ENCODE assay signal across 14 cellular contexts in genomic region chr9:114448706-114449105, GRCh38. TPM values are rescaled to one million over a fixed set of nuclear protein-coding genes. Genes with fewer than 3 reads are reported as not detected.
DNase-seq lines count a peak whose midpoint lies in the region; ATAC-seq and TF ChIP-seq lines count a peak whose summit lies in the region.
"Had no signal": no experiment of that assay in that cellular context is flagged by ENCODE, and none has a peak within 500 bp of the region (broad histone marks: within the 10 kb centered on the region; RNA-seq: fewer than 3 reads in every experiment).

No MANE protein-coding gene starts in this region.

- no peak overlapping the region; the same call in 1 of the 2 replicates for H3K23ac ChIP-seq in IMR-90 (ENCODE audit: low read depth, low read length)

- no peak overlapping the region for H3K56ac ChIP-seq in IMR-90 (ENCODE audit: extremely low read depth, insufficient read depth, low read length)

- CTCF ChIA-PET in IMR-90 (lab: Yijun Ruan, JAX): interaction anchor here (1.1 kb wide), 1 partner anchor 205 kb away, joined by 3 read pairs; no protein-coding TSS in a partner anchor

- 60% methylated on average over 1 of the region's 2 CpGs; no CpG with 5 or more reads in 1 of the 2 experiments for WGBS in IMR-90 (ENCODE audit: extremely low coverage in 2 of 2, insufficient read length in 1 of 2), 2 experiments
- WGBS in esophagus squamous epithelium, 2 donors: 71% methylated on average over 1 of the region's 2 CpGs; no CpG with 5 or more reads in 1 of the 2 donors

- H3K4me3 ChIP-seq in IMR-90 (ENCODE audit: insufficient read depth, low read depth, low read length): no peak overlapping the region
- no peak overlapping the region for H3K4me3 ChIP-seq in esophagus squamous epithelium

- peak; percentile 44 for DNase-seq in DMS79 treated with DMSO at 0.1 percent for 48 hours (lab: John Stamatoyannopoulos, UW)
- peak; percentile 18 for DNase-seq in IMR-90
- peak; percentile 56 for DNase-seq in astrocyte of the hippocampus (ENCODE audit: low read depth, low spot score)
- DNase-seq in myocyte (ENCODE audit: low read depth): peak; percentile 23
- DNase-seq in caudate nucleus (lab: John Stamatoyannopoulos, UW): no peak
- no peak for DNase-seq in NCI-H748 treated with DMSO at 0.1 percent for 48 hours (lab: John Stamatoyannopoulos, UW)
- DNase-seq in LoVo (ENCODE audit: low spot score): no peak
- no peak for DNase-seq in esophagus squamous epithelium (lab: John Stamatoyannopoulos, UW)
- DNase-seq: CD4-positive, alpha-beta T cell; dermis blood vessel endothelial cell; foreskin keratinocyte; NCI-H524 treated with DMSO at 0.1 percent for 48 hours; right cardiac atrium; SIG-M5 had no signal

- dilution Hi-C loops in IMR-90 (cut with HindIII; ENCODE audit: low sequenced_read_pairs, unreplicated experiment): no loop called here

- in situ Hi-C loops in IMR-90 (cut with MboI; ENCODE audit: low sequenced_read_pairs): loop anchor here (25.0 kb wide), 1 partner anchor 1064 kb away; no protein-coding TSS in a partner anchor

- H3K9me3 ChIP-seq in IMR-90 (ENCODE audit: control insufficient read depth, insufficient read depth, low read length): no peaks in the 10 kb centered on the region
- no peaks in the 10 kb centered on the region for H3K9me3 ChIP-seq in esophagus squamous epithelium

- BruUV-seq in IMR-90 (replicated peaks; lab: Mats Ljungman, UMichigan): no TSS peak

- no peak for TF ChIP-seq RAD21 in IMR-90 (IDR thresholded peaks at IDR 0.05; ENCODE audit: low read length)

- no peak overlapping the region for H3K18ac ChIP-seq in IMR-90 (ENCODE audit: low read depth, low read length)

- no peak overlapping the region for H3K4ac ChIP-seq in IMR-90 (ENCODE audit: low read depth, low read length)

- no peak overlapping the region for H4K91ac ChIP-seq in IMR-90 (ENCODE audit: insufficient read depth, low read depth, low read length)

- H3K27ac ChIP-seq in IMR-90 (ENCODE audit: insufficient read depth, low read length) (no peak overlapping the region), caudate nucleus (ENCODE audit: low read depth, low read length) (no peak overlapping the region), esophagus squamous epithelium (no peak overlapping the region)
- H3K27ac ChIP-seq: foreskin keratinocyte had no signal

- no peaks in the 10 kb centered on the region for H3K36me3 ChIP-seq in IMR-90 (ENCODE audit: control insufficient read depth, insufficient read depth, low read length)
- no peaks in the 10 kb centered on the region for H3K36me3 ChIP-seq in esophagus squamous epithelium

- H2BK5ac ChIP-seq in IMR-90 (ENCODE audit: low read depth, low read length, poor library complexity, severe bottlenecking): no peak overlapping the region

- no peak overlapping the region for H2BK120ac ChIP-seq in IMR-90 (ENCODE audit: low read depth, low read length)

- no peak overlapping the region; the same call in none of the 2 replicates for H3K14ac ChIP-seq in IMR-90 (replicated peaks; ENCODE audit: low read depth, low read length)

- H3K9ac ChIP-seq in IMR-90 (ENCODE audit: low read depth, low read length): no peak overlapping the region

- TF ChIP-seq POLR2A in IMR-90 (IDR thresholded peaks at IDR 0.05; ENCODE audit: low read depth, low read length) (no peak), esophagus squamous epithelium (IDR thresholded peaks at IDR 0.05) (no peak)

- no peak for ATAC-seq in IMR-90 (ENCODE audit: low read depth)
- ATAC-seq: foreskin keratinocyte, right cardiac atrium had no signal

- intact Hi-C loops in IMR-90 (cut with micrococcal nuclease): no loop called here
- intact Hi-C loops in esophagus squamous epithelium (cut with DNase I): no loop called here

- no peak for TF ChIP-seq CTCF in IMR-90 (conservative IDR thresholded peaks at IDR 0.05; ENCODE audit: low read depth, low read length)
- TF ChIP-seq CTCF in esophagus squamous epithelium (IDR thresholded peaks at IDR 0.05): no peak

- H3K4me2 ChIP-seq in IMR-90 (ENCODE audit: low read depth, low read length): no peak overlapping the region

- no peak overlapping the region for H4K5ac ChIP-seq in IMR-90 (ENCODE audit: low read depth, low read length)

- no peak overlapping the region for H2AFZ ChIP-seq in IMR-90 (replicated peaks; ENCODE audit: low read length, poor library complexity)

- H4K20me1 ChIP-seq in IMR-90 (ENCODE audit: insufficient read depth, low read length): no peaks in the 10 kb centered on the region

- H2BK15ac ChIP-seq in IMR-90 (ENCODE audit: low read depth, low read length): no peak overlapping the region

- H2BK20ac ChIP-seq in IMR-90 (ENCODE audit: low read depth, low read length): no peak overlapping the region

- H2AK5ac ChIP-seq in IMR-90 (ENCODE audit: low read depth, low read length): no peak overlapping the region

- H3K9me1 ChIP-seq in IMR-90 (ENCODE audit: insufficient read depth, low read length): peaks cover 5% of the 10 kb centered on the region; the same call in 1 of the 2 replicates

- no peak overlapping the region for H4K8ac ChIP-seq in IMR-90 (ENCODE audit: low read depth in 2 of 2, low read length in 2 of 2)

- POLR2A ChIA-PET in IMR-90 (lab: Charles Lee; ENCODE audit: unreplicated experiment): no interaction called here

- H3K4me1 ChIP-seq in IMR-90 (ENCODE audit: control insufficient read depth, insufficient read depth, low read length) (peaks cover 5% of the 10 kb centered on the region; the same call in 1 of the 2 replicates), esophagus squamous epithelium (peaks cover 0 to 25% (median 0%) of the 10 kb centered on the region in 3 donors)
- H3K4me1 ChIP-seq: foreskin keratinocyte had no signal

- H3K79me1 ChIP-seq in IMR-90 (ENCODE audit: low read depth in 1 of 2, low read length in 2 of 2): no peaks in the 10 kb centered on the region; a peak in 1 of 4 replicates

- H3K27me3 ChIP-seq in IMR-90 (ENCODE audit: control insufficient read depth, insufficient read depth, low read length) (peaks cover 8% of the 10 kb centered on the region; the same call in 1 of the 2 replicates), esophagus squamous epithelium (no peaks in the 10 kb centered on the region)
- H3K27me3 ChIP-seq: foreskin keratinocyte had no signal

- H2AK9ac ChIP-seq in IMR-90 (replicated peaks; ENCODE audit: low read depth, low read length, poor library complexity): no peak overlapping the region

TF ChIP-seq in IMR-90, 13 proteins besides CTCF, POLR2A, EP300 and RAD21:
- TF ChIP-seq RFX5 (IDR thresholded peaks at IDR 0.05; ENCODE audit: low read depth, low read length): no peak
- no peak for TF ChIP-seq NFE2L2 (IDR thresholded peaks at IDR 0.05; ENCODE audit: low read depth, low read length)
- no peak for TF ChIP-seq SMC3 (IDR thresholded peaks at IDR 0.05; ENCODE audit: low read depth, low read length)
- no peak for TF ChIP-seq BHLHE40 (IDR thresholded peaks at IDR 0.05; ENCODE audit: low read depth, low read length)
- TF ChIP-seq, protein P1, sequence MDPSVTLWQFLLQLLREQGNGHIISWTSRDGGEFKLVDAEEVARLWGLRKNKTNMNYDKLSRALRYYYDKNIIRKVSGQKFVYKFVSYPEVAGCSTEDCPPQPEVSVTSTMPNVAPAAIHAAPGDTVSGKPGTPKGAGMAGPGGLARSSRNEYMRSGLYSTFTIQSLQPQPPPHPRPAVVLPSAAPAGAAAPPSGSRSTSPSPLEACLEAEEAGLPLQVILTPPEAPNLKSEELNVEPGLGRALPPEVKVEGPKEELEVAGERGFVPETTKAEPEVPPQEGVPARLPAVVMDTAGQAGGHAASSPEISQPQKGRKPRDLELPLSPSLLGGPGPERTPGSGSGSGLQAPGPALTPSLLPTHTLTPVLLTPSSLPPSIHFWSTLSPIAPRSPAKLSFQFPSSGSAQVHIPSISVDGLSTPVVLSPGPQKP (IDR thresholded peaks at IDR 0.05; ENCODE audit: borderline replicate concordance, low read depth, low read length): no peak
- no peak for TF ChIP-seq FOS (IDR thresholded peaks at IDR 0.05; ENCODE audit: low read depth, low read length)
- no peak for TF ChIP-seq CHD1 (IDR thresholded peaks at IDR 0.05; ENCODE audit: low read depth, low read length)
- no peak for TF ChIP-seq MAZ (IDR thresholded peaks at IDR 0.05; ENCODE audit: borderline replicate concordance, low read depth, low read length)
- no peak for TF ChIP-seq CEBPB (IDR thresholded peaks at IDR 0.05; ENCODE audit: low read depth, low read length)
- TF ChIP-seq RCOR1 (IDR thresholded peaks at IDR 0.05; ENCODE audit: insufficient replicate concordance, low read length): no peak
- TF ChIP-seq, protein P2, sequence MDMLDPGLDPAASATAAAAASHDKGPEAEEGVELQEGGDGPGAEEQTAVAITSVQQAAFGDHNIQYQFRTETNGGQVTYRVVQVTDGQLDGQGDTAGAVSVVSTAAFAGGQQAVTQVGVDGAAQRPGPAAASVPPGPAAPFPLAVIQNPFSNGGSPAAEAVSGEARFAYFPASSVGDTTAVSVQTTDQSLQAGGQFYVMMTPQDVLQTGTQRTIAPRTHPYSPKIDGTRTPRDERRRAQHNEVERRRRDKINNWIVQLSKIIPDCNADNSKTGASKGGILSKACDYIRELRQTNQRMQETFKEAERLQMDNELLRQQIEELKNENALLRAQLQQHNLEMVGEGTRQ (IDR thresholded peaks at IDR 0.05; ENCODE audit: low read depth, low read length): no peak
- no peak for TF ChIP-seq MXI1 (IDR thresholded peaks at IDR 0.05; ENCODE audit: borderline replicate concordance, low read depth, low read length)

RNA-seq across cellular contexts. Expression of gene WHRN, which starts 56.6 kb away (rescaled TPM):
- total RNA-seq in IMR-90 (2012; rRNA removed): 0.18 and 0.28 TPM in 2 replicates
- polyA plus RNA-seq in IMR-90 (2012; rRNA removed): 2.6 and 2.8 TPM in 2 replicates
- 1.3 and 2.8 TPM in 2 replicates for polyA plus RNA-seq in IMR-90 (2012; cell fraction: cytosol; rRNA removed)
- 14.2 and 20.9 TPM in 2 replicates for polyA plus RNA-seq in IMR-90 (2012; cell fraction: nucleus; rRNA removed; ENCODE audit: low replicate concordance)
- 1.7 and 1.9 TPM in 2 replicates for total RNA-seq in myocyte
- 4.7 TPM for polyA plus RNA-seq in myocyte (2012)
- 1 to 10 TPM; 2.9 to 6.1 (median 3.4) TPM for total RNA-seq in esophagus squamous epithelium

Comparison
In these comparisons a context has a peak if more than half of its experiments do, and no peak if none do; other contexts are left out.
1. DNase-seq: peak in DMS79 treated with DMSO at 0.1 percent for 48 hours (single experiment), IMR-90 (single experiment), astrocyte of the hippocampus (single experiment) and myocyte (single experiment); none in caudate nucleus (0 of 61), NCI-H748 treated with DMSO at 0.1 percent for 48 hours (single experiment), LoVo (single experiment) and esophagus squamous epithelium (single experiment).